Comparison of ENCODE assay signal across 9 cellular contexts in the genomic region with DNA sequence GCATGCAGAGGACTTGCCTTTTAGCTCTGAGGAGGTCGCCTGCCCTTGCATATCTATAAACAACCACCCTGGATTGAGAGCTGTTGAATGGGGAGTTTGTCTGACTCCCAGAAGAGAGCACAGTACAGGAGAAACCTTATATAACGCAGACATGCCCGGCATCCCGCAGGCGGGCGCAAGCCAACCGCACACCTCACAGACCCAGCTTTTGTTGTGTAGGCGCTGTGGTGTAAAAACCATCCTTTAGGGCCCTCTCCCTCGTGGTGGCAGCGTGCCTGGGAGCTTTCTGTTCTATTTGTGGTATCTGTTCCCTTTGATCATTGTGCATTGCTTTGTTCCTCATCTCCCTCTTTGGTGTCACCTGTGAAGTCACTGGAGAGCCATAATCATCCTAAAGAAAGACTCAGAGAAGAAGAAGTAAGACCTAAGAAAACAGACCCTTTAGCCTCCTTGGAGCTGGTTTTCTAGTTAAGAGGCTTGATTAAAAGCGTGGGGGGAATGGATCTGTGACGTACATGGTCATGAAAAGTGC.
DNase-seq lines count a peak whose midpoint lies in the region; ATAC-seq and TF ChIP-seq lines count a peak whose summit lies in the region.
"Had no signal": no experiment of that assay in that cellular context is flagged by ENCODE, and none has a peak within 500 bp of the region (broad histone marks: within the 10 kb centered on the region; RNA-seq: fewer than 3 reads in every experiment).

No MANE protein-coding gene starts in this region.

- H3K4me3 Mint-ChIP-seq in activated T-helper 1 cell treated with anti-CD3 and anti-CD28 coated beads, Interleukin-12 subunit alpha, Interleukin-12 subunit beta, Interleukin-2, Interleukin-4 antibody, amounts not matched to agents 30 ng/mL and 10 ng/mL and 1 ng/mL, durations not matched to agents 14 hours and 24 hours and 36 hours: peak overlapping the region; percentile 62
- peak overlapping the region; percentile 0 to 65 (median 36) for H3K4me3 Mint-ChIP-seq in naive thymus-derived CD8-positive, alpha-beta T cell
- H3K4me3 Mint-ChIP-seq in type B pancreatic cell: no peak overlapping the region

- peaks cover 5% of the 10 kb centered on the region for H3K9me3 Mint-ChIP-seq in activated T-helper 1 cell treated with anti-CD3 and anti-CD28 coated beads, Interleukin-12 subunit alpha, Interleukin-12 subunit beta, Interleukin-2, Interleukin-4 antibody, amounts not matched to agents 30 ng/mL and 10 ng/mL and 1 ng/mL, durations not matched to agents 14 hours and 24 hours and 36 hours
- no peaks in the 10 kb centered on the region for H3K9me3 Mint-ChIP-seq in naive thymus-derived CD8-positive, alpha-beta T cell
- peaks cover 10% of the 10 kb centered on the region for H3K9me3 Mint-ChIP-seq in type B pancreatic cell

- TF ChIP-seq CTCF in type B pancreatic cell (conservative IDR thresholded peaks at IDR 0.05): no peak

- POLR2A ChIA-PET in naive thymus-derived CD8-positive, alpha-beta T cell (lab: Charles Lee): interaction anchor here (1.8 kb wide), 1 partner anchor 77 kb away, joined by 7 read pairs; a partner anchor contains a TSS

- H3K4me1 Mint-ChIP-seq in activated T-helper 1 cell treated with anti-CD3 and anti-CD28 coated beads, Interleukin-12 subunit alpha, Interleukin-12 subunit beta, Interleukin-2, Interleukin-4 antibody, amounts not matched to agents 30 ng/mL and 10 ng/mL and 1 ng/mL, durations not matched to agents 14 hours and 24 hours and 36 hours (ENCODE audit: low read depth): peaks cover 86% of the 10 kb centered on the region
- H3K4me1 Mint-ChIP-seq in naive thymus-derived CD8-positive, alpha-beta T cell: peaks cover 28 to 86% (median 57%) of the 10 kb centered on the region in 4 donors
- H3K4me1 Mint-ChIP-seq in type B pancreatic cell (ENCODE audit: unreplicated experiment): peaks cover 21% of the 10 kb centered on the region

- H3K36me3 Mint-ChIP-seq in activated T-helper 1 cell treated with anti-CD3 and anti-CD28 coated beads, Interleukin-12 subunit alpha, Interleukin-12 subunit beta, Interleukin-2, Interleukin-4 antibody, amounts not matched to agents 30 ng/mL and 10 ng/mL and 1 ng/mL, durations not matched to agents 14 hours and 24 hours and 36 hours (ENCODE audit: low read depth): peaks cover 47% of the 10 kb centered on the region
- no peaks in the 10 kb centered on the region for H3K36me3 Mint-ChIP-seq in naive thymus-derived CD8-positive, alpha-beta T cell
- H3K36me3 Mint-ChIP-seq in type B pancreatic cell: peaks cover 34% of the 10 kb centered on the region

- H3K27me3 Mint-ChIP-seq in activated T-helper 1 cell treated with anti-CD3 and anti-CD28 coated beads, Interleukin-12 subunit alpha, Interleukin-12 subunit beta, Interleukin-2, Interleukin-4 antibody, amounts not matched to agents 30 ng/mL and 10 ng/mL and 1 ng/mL, durations not matched to agents 14 hours and 24 hours and 36 hours (ENCODE audit: insufficient read depth): no peaks in the 10 kb centered on the region
- no peaks in the 10 kb centered on the region for H3K27me3 Mint-ChIP-seq in naive thymus-derived CD8-positive, alpha-beta T cell
- H3K27me3 Mint-ChIP-seq in type B pancreatic cell: no peaks in the 10 kb centered on the region

- intact Hi-C loops in left ventricle myocardium superior (cut with micrococcal nuclease) (no loop called here), left cardiac atrium (cut with DNase I) (no loop called here)
- intact Hi-C loops in activated T-helper 1 cell treated with anti-CD3 and anti-CD28 coated beads, Interleukin-12 subunit alpha, Interleukin-12 subunit beta, Interleukin-2, Interleukin-4 antibody, amounts not matched to agents 30 ng/mL and 10 ng/mL and 1 ng/mL, durations not matched to agents 14 hours and 24 hours and 36 hours (cut with micrococcal nuclease): loop anchor here (1.0 to 2.0 kb wide), 7 partner anchors 14 to 306 kb away; no protein-coding TSS in a partner anchor

- peak overlapping the region; percentile 91 for H3K27ac Mint-ChIP-seq in activated T-helper 1 cell treated with anti-CD3 and anti-CD28 coated beads, Interleukin-12 subunit alpha, Interleukin-12 subunit beta, Interleukin-2, Interleukin-4 antibody, amounts not matched to agents 30 ng/mL and 10 ng/mL and 1 ng/mL, durations not matched to agents 14 hours and 24 hours and 36 hours
- H3K27ac Mint-ChIP-seq in naive thymus-derived CD8-positive, alpha-beta T cell: peak overlapping the region; percentile 1 to 80 (median 42)
- peak overlapping the region; percentile 3 for H3K27ac Mint-ChIP-seq in type B pancreatic cell

- ATAC-seq in left ventricle myocardium superior (peak; percentile 14), left cardiac atrium (no peak), HG03196 (IDR thresholded peaks at IDR 0.05; ENCODE audit: unreplicated experiment) (no peak)
- ATAC-seq in naive thymus-derived CD8-positive, alpha-beta T cell: peak; percentile 84 to 90

- no peak for DNase-seq in left ventricle myocardium superior
- DNase-seq in left cardiac atrium: no peak
- peak; percentile 29 for DNase-seq in activated T-helper 1 cell treated with anti-CD3 and anti-CD28 coated beads, Interleukin-12 subunit alpha, Interleukin-12 subunit beta, Interleukin-2, Interleukin-4 antibody, amounts not matched to agents 30 ng/mL and 10 ng/mL and 1 ng/mL, durations not matched to agents 14 hours and 24 hours and 36 hours (ENCODE audit: low spot score)
- peak in 9 of 10 donors; percentile 6 to 71 (median 46) for DNase-seq in naive thymus-derived CD8-positive, alpha-beta T cell
- no peak for DNase-seq in type B pancreatic cell (ENCODE audit: extremely low spot score, unreplicated experiment)
- no peak for DNase-seq in NK-92 (lab: John Stamatoyannopoulos, UW; ENCODE audit: unreplicated experiment)
- DNase-seq in iPS-NIHi11 (ENCODE audit: low spot score): no peak
- DNase-seq: NK-92 treated with Interleukin-12 subunit alpha and Interleukin-12 subunit beta, amount 100 ng/mL, for 24 hours had no signal

Comparison
In these comparisons a context has a peak if more than half of its experiments do, and no peak if none do; other contexts are left out.
1. ATAC-seq: peak in left ventricle myocardium superior (single experiment) and naive thymus-derived CD8-positive, alpha-beta T cell (2 of 2); none in left cardiac atrium (0 of 2) and HG03196 (single experiment).
2. DNase-seq: peak in activated T-helper 1 cell treated with anti-CD3 and anti-CD28 coated beads, Interleukin-12 subunit alpha, Interleukin-12 subunit beta, Interleukin-2, Interleukin-4 antibody, amounts not matched to agents 30 ng/mL and 10 ng/mL and 1 ng/mL, durations not matched to agents 14 hours and 24 hours and 36 hours (single experiment) and naive thymus-derived CD8-positive, alpha-beta T cell (9 of 10); none in left ventricle myocardium superior (single experiment), left cardiac atrium (single experiment), type B pancreatic cell (single experiment), NK-92 (single experiment) and iPS-NIHi11 (single experiment).
3. H3K27ac Mint-ChIP-seq: peak in every context shown above with its lines; median percentile 91 in activated T-helper 1 cell treated with anti-CD3 and anti-CD28 coated beads, Interleukin-12 subunit alpha, Interleukin-12 subunit beta, Interleukin-2, Interleukin-4 antibody, amounts not matched to agents 30 ng/mL and 10 ng/mL and 1 ng/mL, durations not matched to agents 14 hours and 24 hours and 36 hours; 42 in naive thymus-derived CD8-positive, alpha-beta T cell; 3 in type B pancreatic cell.